ENCODE assay signal across 1 cellular context in genomic region chr1:198167436-198167934, GRCh38.
TF ChIP-seq lines count a peak whose summit lies in the region.

No MANE protein-coding gene starts in this region.

TF ChIP-seq in GM12878, 131 proteins besides CTCF, POLR2A, EP300 and RAD21 (continued from another document and continues in another):
- no peak for TF ChIP-seq IRF4 (IDR thresholded peaks at IDR 0.05; ENCODE audit: low read depth, low read length)
- TF ChIP-seq NFIC (IDR thresholded peaks at IDR 0.05; ENCODE audit: low read depth, low read length), result no peak
- no peak for TF ChIP-seq GABPA (IDR thresholded peaks at IDR 0.05; ENCODE audit: low read depth)
- TF ChIP-seq ASH2L (IDR thresholded peaks at IDR 0.05; ENCODE audit: borderline replicate concordance, low read depth), result no peak
- TF ChIP-seq, protein P1, sequence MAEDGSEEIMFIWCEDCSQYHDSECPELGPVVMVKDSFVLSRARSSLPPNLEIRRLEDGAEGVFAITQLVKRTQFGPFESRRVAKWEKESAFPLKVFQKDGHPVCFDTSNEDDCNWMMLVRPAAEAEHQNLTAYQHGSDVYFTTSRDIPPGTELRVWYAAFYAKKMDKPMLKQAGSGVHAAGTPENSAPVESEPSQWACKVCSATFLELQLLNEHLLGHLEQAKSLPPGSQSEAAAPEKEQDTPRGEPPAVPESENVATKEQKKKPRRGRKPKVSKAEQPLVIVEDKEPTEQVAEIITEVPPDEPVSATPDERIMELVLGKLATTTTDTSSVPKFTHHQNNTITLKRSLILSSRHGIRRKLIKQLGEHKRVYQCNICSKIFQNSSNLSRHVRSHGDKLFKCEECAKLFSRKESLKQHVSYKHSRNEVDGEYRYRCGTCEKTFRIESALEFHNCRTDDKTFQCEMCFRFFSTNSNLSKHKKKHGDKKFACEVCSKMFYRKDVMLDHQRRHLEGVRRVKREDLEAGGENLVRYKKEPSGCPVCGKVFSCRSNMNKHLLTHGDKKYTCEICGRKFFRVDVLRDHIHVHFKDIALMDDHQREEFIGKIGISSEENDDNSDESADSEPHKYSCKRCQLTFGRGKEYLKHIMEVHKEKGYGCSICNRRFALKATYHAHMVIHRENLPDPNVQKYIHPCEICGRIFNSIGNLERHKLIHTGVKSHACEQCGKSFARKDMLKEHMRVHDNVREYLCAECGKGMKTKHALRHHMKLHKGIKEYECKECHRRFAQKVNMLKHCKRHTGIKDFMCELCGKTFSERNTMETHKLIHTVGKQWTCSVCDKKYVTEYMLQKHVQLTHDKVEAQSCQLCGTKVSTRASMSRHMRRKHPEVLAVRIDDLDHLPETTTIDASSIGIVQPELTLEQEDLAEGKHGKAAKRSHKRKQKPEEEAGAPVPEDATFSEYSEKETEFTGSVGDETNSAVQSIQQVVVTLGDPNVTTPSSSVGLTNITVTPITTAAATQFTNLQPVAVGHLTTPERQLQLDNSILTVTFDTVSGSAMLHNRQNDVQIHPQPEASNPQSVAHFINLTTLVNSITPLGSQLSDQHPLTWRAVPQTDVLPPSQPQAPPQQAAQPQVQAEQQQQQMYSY (CRISPR knock-in tag; IDR thresholded peaks at IDR 0.05), result no peak
- TF ChIP-seq GATAD2B (conservative IDR thresholded peaks at IDR 0.05; ENCODE audit: low read depth), result peak; percentile 80
- peak; percentile 27; the same call in 1 of the 2 replicates for TF ChIP-seq TAF1 (IDR thresholded peaks at IDR 0.05; ENCODE audit: borderline replicate concordance, low read depth, low read length)
- TF ChIP-seq, protein P2, sequence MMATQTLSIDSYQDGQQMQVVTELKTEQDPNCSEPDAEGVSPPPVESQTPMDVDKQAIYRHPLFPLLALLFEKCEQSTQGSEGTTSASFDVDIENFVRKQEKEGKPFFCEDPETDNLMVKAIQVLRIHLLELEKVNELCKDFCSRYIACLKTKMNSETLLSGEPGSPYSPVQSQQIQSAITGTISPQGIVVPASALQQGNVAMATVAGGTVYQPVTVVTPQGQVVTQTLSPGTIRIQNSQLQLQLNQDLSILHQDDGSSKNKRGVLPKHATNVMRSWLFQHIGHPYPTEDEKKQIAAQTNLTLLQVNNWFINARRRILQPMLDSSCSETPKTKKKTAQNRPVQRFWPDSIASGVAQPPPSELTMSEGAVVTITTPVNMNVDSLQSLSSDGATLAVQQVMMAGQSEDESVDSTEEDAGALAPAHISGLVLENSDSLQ (IDR thresholded peaks at IDR 0.05), result 0 out of 2 replicates have a peak, but pooled peaks have one; percentile 46
- TF ChIP-seq, protein P3, sequence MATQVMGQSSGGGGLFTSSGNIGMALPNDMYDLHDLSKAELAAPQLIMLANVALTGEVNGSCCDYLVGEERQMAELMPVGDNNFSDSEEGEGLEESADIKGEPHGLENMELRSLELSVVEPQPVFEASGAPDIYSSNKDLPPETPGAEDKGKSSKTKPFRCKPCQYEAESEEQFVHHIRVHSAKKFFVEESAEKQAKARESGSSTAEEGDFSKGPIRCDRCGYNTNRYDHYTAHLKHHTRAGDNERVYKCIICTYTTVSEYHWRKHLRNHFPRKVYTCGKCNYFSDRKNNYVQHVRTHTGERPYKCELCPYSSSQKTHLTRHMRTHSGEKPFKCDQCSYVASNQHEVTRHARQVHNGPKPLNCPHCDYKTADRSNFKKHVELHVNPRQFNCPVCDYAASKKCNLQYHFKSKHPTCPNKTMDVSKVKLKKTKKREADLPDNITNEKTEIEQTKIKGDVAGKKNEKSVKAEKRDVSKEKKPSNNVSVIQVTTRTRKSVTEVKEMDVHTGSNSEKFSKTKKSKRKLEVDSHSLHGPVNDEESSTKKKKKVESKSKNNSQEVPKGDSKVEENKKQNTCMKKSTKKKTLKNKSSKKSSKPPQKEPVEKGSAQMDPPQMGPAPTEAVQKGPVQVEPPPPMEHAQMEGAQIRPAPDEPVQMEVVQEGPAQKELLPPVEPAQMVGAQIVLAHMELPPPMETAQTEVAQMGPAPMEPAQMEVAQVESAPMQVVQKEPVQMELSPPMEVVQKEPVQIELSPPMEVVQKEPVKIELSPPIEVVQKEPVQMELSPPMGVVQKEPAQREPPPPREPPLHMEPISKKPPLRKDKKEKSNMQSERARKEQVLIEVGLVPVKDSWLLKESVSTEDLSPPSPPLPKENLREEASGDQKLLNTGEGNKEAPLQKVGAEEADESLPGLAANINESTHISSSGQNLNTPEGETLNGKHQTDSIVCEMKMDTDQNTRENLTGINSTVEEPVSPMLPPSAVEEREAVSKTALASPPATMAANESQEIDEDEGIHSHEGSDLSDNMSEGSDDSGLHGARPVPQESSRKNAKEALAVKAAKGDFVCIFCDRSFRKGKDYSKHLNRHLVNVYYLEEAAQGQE (IDR thresholded peaks at IDR 0.05; ENCODE audit: low read depth, low read length), result no peak
- no peak for TF ChIP-seq RFX5 (IDR thresholded peaks at IDR 0.05; ENCODE audit: low read depth, low read length)
- no peak for TF ChIP-seq CBX5 (IDR thresholded peaks at IDR 0.05; ENCODE audit: low read depth)
- TF ChIP-seq ZNF207 (IDR thresholded peaks at IDR 0.05; ENCODE audit: borderline replicate concordance), result no peak
- TF ChIP-seq FOXM1 (IDR thresholded peaks at IDR 0.05; ENCODE audit: low read depth, low read length), result no peak
- TF ChIP-seq SREBF1 (IDR thresholded peaks at IDR 0.05; ENCODE audit: low read length), result peak; percentile 17; the same call in 1 of the 2 replicates
- peak; percentile 48; the same call in 1 of the 2 replicates for TF ChIP-seq SMARCA5 (IDR thresholded peaks at IDR 0.05)
- TF ChIP-seq SPI1 (IDR thresholded peaks at IDR 0.05; ENCODE audit: borderline replicate concordance, insufficient read depth, low read depth, low read length), result 0 out of 2 replicates have a peak, but pooled peaks have one; percentile 22
- TF ChIP-seq IKZF2 (IDR thresholded peaks at IDR 0.05), result peak; percentile 81 to 82; a peak in 3 of 4 replicates
- no peak for TF ChIP-seq RELA (IDR thresholded peaks at IDR 0.05; ENCODE audit: borderline replicate concordance, partially characterized antibody)
- 0 out of 4 replicates have a peak, but pooled peaks of 1 of the 2 experiments have one; percentile 7 for TF ChIP-seq SRF (IDR thresholded peaks at IDR 0.05; ENCODE audit: low read depth in 2 of 2, low read length in 2 of 2)
- TF ChIP-seq LARP7 (IDR thresholded peaks at IDR 0.05), result no peak
- no peak for TF ChIP-seq NR2C1 (IDR thresholded peaks at IDR 0.05)
- TF ChIP-seq SUZ12 (IDR thresholded peaks at IDR 0.05; ENCODE audit: unreplicated experiment), result no peak
- TF ChIP-seq, protein P4, sequence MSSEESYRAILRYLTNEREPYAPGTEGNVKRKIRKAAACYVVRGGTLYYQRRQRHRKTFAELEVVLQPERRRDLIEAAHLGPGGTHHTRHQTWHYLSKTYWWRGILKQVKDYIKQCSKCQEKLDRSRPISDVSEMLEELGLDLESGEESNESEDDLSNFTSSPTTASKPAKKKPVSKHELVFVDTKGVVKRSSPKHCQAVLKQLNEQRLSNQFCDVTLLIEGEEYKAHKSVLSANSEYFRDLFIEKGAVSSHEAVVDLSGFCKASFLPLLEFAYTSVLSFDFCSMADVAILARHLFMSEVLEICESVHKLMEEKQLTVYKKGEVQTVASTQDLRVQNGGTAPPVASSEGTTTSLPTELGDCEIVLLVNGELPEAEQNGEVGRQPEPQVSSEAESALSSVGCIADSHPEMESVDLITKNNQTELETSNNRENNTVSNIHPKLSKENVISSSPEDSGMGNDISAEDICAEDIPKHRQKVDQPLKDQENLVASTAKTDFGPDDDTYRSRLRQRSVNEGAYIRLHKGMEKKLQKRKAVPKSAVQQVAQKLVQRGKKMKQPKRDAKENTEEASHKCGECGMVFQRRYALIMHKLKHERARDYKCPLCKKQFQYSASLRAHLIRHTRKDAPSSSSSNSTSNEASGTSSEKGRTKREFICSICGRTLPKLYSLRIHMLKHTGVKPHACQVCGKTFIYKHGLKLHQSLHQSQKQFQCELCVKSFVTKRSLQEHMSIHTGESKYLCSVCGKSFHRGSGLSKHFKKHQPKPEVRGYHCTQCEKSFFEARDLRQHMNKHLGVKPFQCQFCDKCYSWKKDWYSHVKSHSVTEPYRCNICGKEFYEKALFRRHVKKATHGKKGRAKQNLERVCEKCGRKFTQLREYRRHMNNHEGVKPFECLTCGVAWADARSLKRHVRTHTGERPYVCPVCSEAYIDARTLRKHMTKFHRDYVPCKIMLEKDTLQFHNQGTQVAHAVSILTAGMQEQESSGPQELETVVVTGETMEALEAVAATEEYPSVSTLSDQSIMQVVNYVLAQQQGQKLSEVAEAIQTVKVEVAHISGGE (CRISPR knock-in tag; IDR thresholded peaks at IDR 0.05), result no peak
- TF ChIP-seq MXI1 (IDR thresholded peaks at IDR 0.05; ENCODE audit: low read depth, low read length), result no peak
- TF ChIP-seq EED (IDR thresholded peaks at IDR 0.05; ENCODE audit: low read depth), result no peak
- TF ChIP-seq CHD2 (IDR thresholded peaks at IDR 0.05; ENCODE audit: borderline replicate concordance, low read depth, low read length), result peak; percentile 73; the same call in 1 of the 2 replicates
- TF ChIP-seq, protein P5, sequence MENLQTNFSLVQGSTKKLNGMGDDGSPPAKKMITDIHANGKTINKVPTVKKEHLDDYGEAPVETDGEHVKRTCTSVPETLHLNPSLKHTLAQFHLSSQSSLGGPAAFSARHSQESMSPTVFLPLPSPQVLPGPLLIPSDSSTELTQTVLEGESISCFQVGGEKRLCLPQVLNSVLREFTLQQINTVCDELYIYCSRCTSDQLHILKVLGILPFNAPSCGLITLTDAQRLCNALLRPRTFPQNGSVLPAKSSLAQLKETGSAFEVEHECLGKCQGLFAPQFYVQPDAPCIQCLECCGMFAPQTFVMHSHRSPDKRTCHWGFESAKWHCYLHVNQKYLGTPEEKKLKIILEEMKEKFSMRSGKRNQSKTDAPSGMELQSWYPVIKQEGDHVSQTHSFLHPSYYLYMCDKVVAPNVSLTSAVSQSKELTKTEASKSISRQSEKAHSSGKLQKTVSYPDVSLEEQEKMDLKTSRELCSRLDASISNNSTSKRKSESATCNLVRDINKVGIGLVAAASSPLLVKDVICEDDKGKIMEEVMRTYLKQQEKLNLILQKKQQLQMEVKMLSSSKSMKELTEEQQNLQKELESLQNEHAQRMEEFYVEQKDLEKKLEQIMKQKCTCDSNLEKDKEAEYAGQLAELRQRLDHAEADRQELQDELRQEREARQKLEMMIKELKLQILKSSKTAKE (IDR thresholded peaks at IDR 0.05; ENCODE audit: low read depth, poor library complexity, severe bottlenecking), result peak; percentile 70
- TF ChIP-seq RBBP5 (conservative IDR thresholded peaks at IDR 0.05), result no peak
- TF ChIP-seq MYB (IDR thresholded peaks at IDR 0.05; ENCODE audit: borderline replicate concordance, low read depth, low read length), result 0 out of 2 replicates have a peak, but pooled peaks have one; percentile 44
- TF ChIP-seq, protein P6, sequence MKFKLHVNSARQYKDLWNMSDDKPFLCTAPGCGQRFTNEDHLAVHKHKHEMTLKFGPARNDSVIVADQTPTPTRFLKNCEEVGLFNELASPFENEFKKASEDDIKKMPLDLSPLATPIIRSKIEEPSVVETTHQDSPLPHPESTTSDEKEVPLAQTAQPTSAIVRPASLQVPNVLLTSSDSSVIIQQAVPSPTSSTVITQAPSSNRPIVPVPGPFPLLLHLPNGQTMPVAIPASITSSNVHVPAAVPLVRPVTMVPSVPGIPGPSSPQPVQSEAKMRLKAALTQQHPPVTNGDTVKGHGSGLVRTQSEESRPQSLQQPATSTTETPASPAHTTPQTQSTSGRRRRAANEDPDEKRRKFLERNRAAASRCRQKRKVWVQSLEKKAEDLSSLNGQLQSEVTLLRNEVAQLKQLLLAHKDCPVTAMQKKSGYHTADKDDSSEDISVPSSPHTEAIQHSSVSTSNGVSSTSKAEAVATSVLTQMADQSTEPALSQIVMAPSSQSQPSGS (IDR thresholded peaks at IDR 0.05; ENCODE audit: low read length), result no peak
- TF ChIP-seq, protein P7, sequence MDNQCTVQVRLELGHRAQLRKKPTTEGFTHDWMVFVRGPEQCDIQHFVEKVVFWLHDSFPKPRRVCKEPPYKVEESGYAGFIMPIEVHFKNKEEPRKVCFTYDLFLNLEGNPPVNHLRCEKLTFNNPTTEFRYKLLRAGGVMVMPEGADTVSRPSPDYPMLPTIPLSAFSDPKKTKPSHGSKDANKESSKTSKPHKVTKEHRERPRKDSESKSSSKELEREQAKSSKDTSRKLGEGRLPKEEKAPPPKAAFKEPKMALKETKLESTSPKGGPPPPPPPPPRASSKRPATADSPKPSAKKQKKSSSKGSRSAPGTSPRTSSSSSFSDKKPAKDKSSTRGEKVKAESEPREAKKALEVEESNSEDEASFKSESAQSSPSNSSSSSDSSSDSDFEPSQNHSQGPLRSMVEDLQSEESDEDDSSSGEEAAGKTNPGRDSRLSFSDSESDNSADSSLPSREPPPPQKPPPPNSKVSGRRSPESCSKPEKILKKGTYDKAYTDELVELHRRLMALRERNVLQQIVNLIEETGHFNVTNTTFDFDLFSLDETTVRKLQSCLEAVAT (IDR thresholded peaks at IDR 0.05), result 0 out of 2 replicates have a peak, but pooled peaks have one; percentile 39
- TF ChIP-seq TARDBP (IDR thresholded peaks at IDR 0.05; ENCODE audit: borderline replicate concordance), result no peak
- no peak for TF ChIP-seq RAD51 (IDR thresholded peaks at IDR 0.05)
- TF ChIP-seq SP1 (IDR thresholded peaks at IDR 0.05; ENCODE audit: low read depth, low read length), result no peak
- TF ChIP-seq MTA2 (IDR thresholded peaks at IDR 0.05; ENCODE audit: low read depth), result peak; percentile 94
- no peak for TF ChIP-seq BCL11A (IDR thresholded peaks at IDR 0.05; ENCODE audit: low read depth, low read length)
- peak; percentile 76; the same call in 1 of the 2 replicates for TF ChIP-seq RELB (IDR thresholded peaks at IDR 0.05; ENCODE audit: low read depth)
- TF ChIP-seq TBL1XR1 (IDR thresholded peaks at IDR 0.05; ENCODE audit: low read depth, low read length), result no peak
- TF ChIP-seq EZH2 (IDR thresholded peaks at IDR 0.05; ENCODE audit: borderline replicate concordance, control insufficient read depth, low read depth, low read length), result no peak
- TF ChIP-seq STAT3 (IDR thresholded peaks at IDR 0.05; ENCODE audit: low read depth, low read length), result no peak
- TF ChIP-seq PML (IDR thresholded peaks at IDR 0.05; ENCODE audit: low read length), result no peak
- TF ChIP-seq SUPT20H (IDR thresholded peaks at IDR 0.05; ENCODE audit: borderline replicate concordance, control insufficient read depth, low read depth, low read length), result no peak
